8 cellular contexts compared by ENCODE assay signal in the genomic region with DNA sequence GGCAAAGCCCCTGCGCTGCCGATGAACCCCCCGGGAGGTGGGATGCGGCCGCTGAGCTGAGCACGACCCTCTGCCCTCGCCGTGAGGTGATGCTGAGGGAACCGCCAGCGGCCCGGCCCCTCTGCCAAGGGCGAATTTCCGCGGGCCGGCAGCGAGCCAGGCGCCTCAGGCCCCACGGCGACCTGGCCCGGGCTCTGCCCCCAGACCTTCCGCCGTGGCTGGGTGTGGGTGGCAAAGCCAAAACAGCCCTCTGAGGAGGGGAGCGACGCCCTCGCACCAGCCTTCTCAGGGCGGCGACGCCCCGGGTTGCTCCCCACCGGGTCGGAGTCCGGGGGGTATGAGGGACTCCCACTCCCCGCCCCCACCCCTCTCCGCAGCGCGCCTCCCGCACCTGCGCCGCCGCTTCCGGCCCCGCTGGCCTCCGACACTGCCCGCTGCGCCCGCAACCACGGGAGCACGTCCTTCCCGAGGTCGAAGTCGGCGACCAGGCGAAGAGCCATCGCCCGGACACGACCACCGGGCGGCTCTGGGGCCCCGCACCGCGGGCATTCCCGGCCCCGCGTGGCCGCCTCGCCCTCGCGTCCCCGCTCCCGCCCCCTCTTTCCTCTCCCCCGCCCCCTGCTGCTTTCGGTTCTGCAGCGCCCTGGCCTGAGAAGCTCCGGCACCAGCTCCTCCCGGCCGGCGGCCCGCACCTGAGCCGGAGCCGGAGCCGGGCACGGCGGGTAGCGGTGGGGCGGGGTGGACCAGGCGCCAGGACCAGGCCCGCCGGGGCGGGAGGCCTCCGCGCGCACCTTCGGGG. TPM values are rescaled to one million over a fixed set of nuclear protein-coding genes. Genes with fewer than 3 reads are reported as not detected.
DNase-seq lines count a peak whose midpoint lies in the region; ATAC-seq and TF ChIP-seq lines count a peak whose summit lies in the region.

A gene with protein sequence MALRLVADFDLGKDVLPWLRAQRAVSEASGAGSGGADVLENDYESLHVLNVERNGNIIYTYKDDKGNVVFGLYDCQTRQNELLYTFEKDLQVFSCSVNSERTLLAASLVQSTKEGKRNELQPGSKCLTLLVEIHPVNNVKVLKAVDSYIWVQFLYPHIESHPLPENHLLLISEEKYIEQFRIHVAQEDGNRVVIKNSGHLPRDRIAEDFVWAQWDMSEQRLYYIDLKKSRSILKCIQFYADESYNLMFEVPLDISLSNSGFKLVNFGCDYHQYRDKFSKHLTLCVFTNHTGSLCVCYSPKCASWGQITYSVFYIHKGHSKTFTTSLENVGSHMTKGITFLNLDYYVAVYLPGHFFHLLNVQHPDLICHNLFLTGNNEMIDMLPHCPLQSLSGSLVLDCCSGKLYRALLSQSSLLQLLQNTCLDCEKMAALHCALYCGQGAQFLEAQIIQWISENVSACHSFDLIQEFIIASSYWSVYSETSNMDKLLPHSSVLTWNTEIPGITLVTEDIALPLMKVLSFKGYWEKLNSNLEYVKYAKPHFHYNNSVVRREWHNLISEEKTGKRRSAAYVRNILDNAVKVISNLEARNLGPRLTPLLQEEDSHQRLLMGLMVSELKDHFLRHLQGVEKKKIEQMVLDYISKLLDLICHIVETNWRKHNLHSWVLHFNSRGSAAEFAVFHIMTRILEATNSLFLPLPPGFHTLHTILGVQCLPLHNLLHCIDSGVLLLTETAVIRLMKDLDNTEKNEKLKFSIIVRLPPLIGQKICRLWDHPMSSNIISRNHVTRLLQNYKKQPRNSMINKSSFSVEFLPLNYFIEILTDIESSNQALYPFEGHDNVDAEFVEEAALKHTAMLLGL (minus strand): TSS at position 528 of the 799 bp plus-strand sequence. CDS start 28 bp downstream, at position 500.

- peaks cover 14% of the 10 kb centered on the region for H3K4me1 Mint-ChIP-seq in activated T-helper 17 cell treated with anti-CD3 and anti-CD28 coated beads, Interleukin-2, amount 50 U/mL, for 72 hours
- peaks cover 4% of the 10 kb centered on the region for H3K4me1 Mint-ChIP-seq in nephron progenitor cell
- H3K4me1 Mint-ChIP-seq in type B pancreatic cell (ENCODE audit: unreplicated experiment): peaks cover 3% of the 10 kb centered on the region

- DNase-seq in NK-92 treated with Interleukin-12 subunit alpha and Interleukin-12 subunit beta, amount 100 ng/mL, for 24 hours (lab: John Stamatoyannopoulos, UW): peak; percentile 73
- DNase-seq in NK-92 (lab: John Stamatoyannopoulos, UW; ENCODE audit: unreplicated experiment): no peak
- peak; percentile 73 to 81 for DNase-seq in NOMO-1 (lab: John Stamatoyannopoulos, UW; ENCODE audit: unreplicated experiment in 2 of 2)
- DNase-seq in fibroblast of pulmonary artery (ENCODE audit: low read depth): no peak
- DNase-seq in nephron progenitor cell: peak; percentile 64
- no peak for DNase-seq in type B pancreatic cell (ENCODE audit: extremely low spot score, unreplicated experiment)

- peak within 1 kb of the TSS; percentile 65 for H3K4me3 Mint-ChIP-seq in activated T-helper 17 cell treated with anti-CD3 and anti-CD28 coated beads, Interleukin-2, amount 50 U/mL, for 72 hours
- H3K4me3 Mint-ChIP-seq in nephron progenitor cell: peak within 1 kb of the TSS; percentile 76
- peak within 1 kb of the TSS; percentile 82 for H3K4me3 Mint-ChIP-seq in type B pancreatic cell

- ATAC-seq in HG02970 (IDR thresholded peaks at IDR 0.05; ENCODE audit: low FRiP score, unreplicated experiment): peak; percentile 53
- peak; percentile 61 for ATAC-seq in activated T-helper 17 cell treated with anti-CD3 and anti-CD28 coated beads, Interleukin-2, amount 50 U/mL, for 72 hours (replicated peaks)

- no peaks in the 10 kb centered on the region for H3K9me3 Mint-ChIP-seq in activated T-helper 17 cell treated with anti-CD3 and anti-CD28 coated beads, Interleukin-2, amount 50 U/mL, for 72 hours
- H3K9me3 Mint-ChIP-seq in nephron progenitor cell (peaks cover 12% of the 10 kb centered on the region), type B pancreatic cell (no peaks in the 10 kb centered on the region)

- TF ChIP-seq CTCF in fibroblast of pulmonary artery (IDR thresholded peaks at IDR 0.05; ENCODE audit: low read length, missing control alignments): no peak
- TF ChIP-seq CTCF in nephron progenitor cell (IDR thresholded peaks at IDR 0.05): no peak
- peak; percentile 9 for TF ChIP-seq CTCF in type B pancreatic cell (conservative IDR thresholded peaks at IDR 0.05)

- peak within 1 kb of the TSS; percentile 59 for H3K4me3 ChIP-seq in fibroblast of pulmonary artery (replicated peaks; ENCODE audit: low read depth, low read length)

- peaks cover 9% of the 10 kb centered on the region for H3K27me3 Mint-ChIP-seq in activated T-helper 17 cell treated with anti-CD3 and anti-CD28 coated beads, Interleukin-2, amount 50 U/mL, for 72 hours
- H3K27me3 Mint-ChIP-seq in nephron progenitor cell (ENCODE audit: low read depth, poor library complexity) (peaks cover 81% of the 10 kb centered on the region), type B pancreatic cell (peaks cover 44% of the 10 kb centered on the region)

- no peaks in the 10 kb centered on the region for H3K36me3 Mint-ChIP-seq in activated T-helper 17 cell treated with anti-CD3 and anti-CD28 coated beads, Interleukin-2, amount 50 U/mL, for 72 hours (ENCODE audit: low read depth)
- H3K36me3 Mint-ChIP-seq in nephron progenitor cell (ENCODE audit: low read depth): no peaks in the 10 kb centered on the region
- no peaks in the 10 kb centered on the region for H3K36me3 Mint-ChIP-seq in type B pancreatic cell

- H3K27ac Mint-ChIP-seq in activated T-helper 17 cell treated with anti-CD3 and anti-CD28 coated beads, Interleukin-2, amount 50 U/mL, for 72 hours: no peak within 1 kb of the TSS
- H3K27ac Mint-ChIP-seq in nephron progenitor cell: no peak within 1 kb of the TSS
- peak within 1 kb of the TSS; percentile 48 for H3K27ac Mint-ChIP-seq in type B pancreatic cell

RNA-seq across cellular contexts. Expression of the gene that starts here (rescaled TPM):
- 1 to 10 TPM; 1.1 to 2.9 TPM for total RNA-seq in activated T-helper 17 cell treated with anti-CD3 and anti-CD28 coated beads, Interleukin-2, amount 50 U/mL, for 72 hours
- total RNA-seq in type B pancreatic cell (ENCODE audit: low replicate concordance): 5.0 and 6.1 TPM in 2 replicates

Comparison
In these comparisons a context has a peak if more than half of its experiments do, and no peak if none do; other contexts are left out.
1. DNase-seq: peak in NK-92 treated with Interleukin-12 subunit alpha and Interleukin-12 subunit beta, amount 100 ng/mL, for 24 hours (single experiment), NOMO-1 (2 of 2) and nephron progenitor cell (single experiment); none in NK-92 (single experiment), fibroblast of pulmonary artery (single experiment) and type B pancreatic cell (single experiment).
2. Peak in every context shown above with its lines, with median percentiles within 50 percentile points of each other: H3K4me3 Mint-ChIP-seq.